ENCODE assay signal across 19 cellular contexts in the genomic region with DNA sequence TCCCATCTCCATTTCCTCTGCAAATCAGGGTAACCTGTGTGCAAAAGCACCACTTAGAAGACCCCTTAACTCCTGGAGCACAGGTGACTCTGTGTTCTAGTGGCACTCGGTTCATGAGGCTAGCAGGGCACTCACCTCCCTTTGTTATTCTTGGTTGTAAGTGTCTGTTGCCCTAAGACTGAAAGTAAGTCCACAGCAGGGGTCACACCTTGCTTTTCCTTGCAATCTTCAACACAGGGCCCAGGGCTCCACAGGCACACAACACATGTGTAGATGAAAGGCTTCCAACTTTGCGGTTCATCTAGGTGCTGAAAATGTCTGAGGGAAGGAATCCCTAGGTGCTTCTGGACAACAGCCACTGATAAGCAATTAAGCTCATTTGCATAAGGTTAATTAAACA. TPM values are rescaled to one million over a fixed set of nuclear protein-coding genes. Genes with fewer than 3 reads are reported as not detected.
"Had no signal": no experiment of that assay in that cellular context is flagged by ENCODE, and none has a peak within 500 bp of the region (broad histone marks: within the 10 kb centered on the region; RNA-seq: fewer than 3 reads in every experiment).

No MANE protein-coding gene starts in this region.

- ATAC-seq: activated CD8-positive, alpha-beta T cell treated with anti-CD3 and anti-CD28 coated beads, Interleukin-2, amount 10 ng/mL, durations not matched to agents 7 days and 5 days; esophagus mucosa; left ventricle myocardium superior; natural killer cell; upper lobe of right lung had no signal

- H3K36me3 ChIP-seq: right atrium auricular region, stomach, upper lobe of right lung had no signal

- H3K27me3 ChIP-seq: testis had no signal

- H3K27ac ChIP-seq: hepatocyte, right atrium auricular region, stomach, testis, upper lobe of right lung had no signal

- H3K9me3 Mint-ChIP-seq: memory B cell, natural killer cell had no signal

- H2AFZ ChIP-seq: hepatocyte had no signal

- H3K27ac Mint-ChIP-seq: activated CD8-positive, alpha-beta T cell treated with anti-CD3 and anti-CD28 coated beads, Interleukin-2, amount 10 ng/mL, durations not matched to agents 7 days and 5 days; memory B cell; progenitor cell of endocrine pancreas had no signal

- DNase-seq: left ventricle myocardium superior, natural killer cell, T-helper 9 cell, upper lobe of right lung had no signal

- H3K9me3 ChIP-seq: right atrium auricular region, stomach, testis, upper lobe of right lung had no signal

- H3K36me3 Mint-ChIP-seq: memory B cell had no signal

RNA-seq across cellular contexts. Expression of a gene that starts 2.9 kb away (rescaled TPM):
- total RNA-seq: activated CD8-positive, alpha-beta T cell treated with anti-CD3 and anti-CD28 coated beads, Interleukin-2, amount 10 ng/mL, durations not matched to agents 7 days and 5 days; astrocyte; bronchial epithelial cell; dorsolateral prefrontal cortex; esophagus mucosa; glomerular endothelial cell; hepatocyte; kidney epithelial cell; left ventricle myocardium superior; natural killer cell; progenitor cell of endocrine pancreas; right atrium auricular region; stomach; testis; upper lobe of right lung had no signal
- polyA plus RNA-seq: adipose tissue, hepatocyte, small intestine, stomach had no signal

RNA-seq across cellular contexts. Expression of a gene that starts 11.6 kb away (rescaled TPM):
- total RNA-seq: astrocyte, glomerular endothelial cell, kidney epithelial cell had no signal
